In the genomic region with DNA sequence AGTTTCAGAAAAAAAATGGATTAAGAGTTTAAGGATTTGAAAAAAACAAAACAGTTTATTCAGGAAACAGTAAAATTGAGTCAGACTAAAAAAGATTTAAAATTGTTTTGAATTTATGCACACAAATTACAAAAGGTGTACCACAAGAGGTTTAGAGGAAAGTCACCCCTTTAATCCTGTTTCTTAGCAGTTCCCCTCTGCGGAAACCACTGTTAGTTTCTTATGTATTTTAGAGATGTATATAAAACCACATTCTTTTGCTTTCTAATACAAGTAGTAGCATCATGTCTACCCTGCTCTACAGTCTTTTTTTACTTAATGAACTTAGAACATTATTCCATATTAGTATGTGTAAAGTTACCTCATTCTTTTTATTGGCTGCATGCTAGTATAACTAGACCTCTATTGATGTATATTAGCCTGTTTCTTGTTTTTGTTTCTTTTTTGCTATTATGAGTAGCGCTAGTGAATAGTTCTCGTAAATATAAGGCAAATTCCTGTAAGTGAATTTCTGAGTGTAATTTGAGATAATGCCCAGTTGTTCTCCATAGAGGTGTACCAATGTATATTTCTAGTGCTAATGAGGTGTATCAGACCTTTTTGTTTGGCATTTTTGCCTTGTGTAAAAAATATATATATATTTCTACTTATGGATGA, we compare ENCODE assay signal across 15 cellular contexts. TPM values are rescaled to one million over a fixed set of nuclear protein-coding genes. Genes with fewer than 3 reads are reported as not detected.
A peak's percentile ranks its signal among the peaks of the same experiment; 100 is the strongest.
DNase-seq lines count a peak whose midpoint lies in the region; ATAC-seq, FAIRE-seq and TF ChIP-seq lines count a peak whose summit lies in the region.
"Had no signal": no experiment of that assay in that cellular context is flagged by ENCODE, and none has a peak within 500 bp of the region (broad histone marks: within the 10 kb centered on the region; RNA-seq: fewer than 3 reads in every experiment).

No MANE protein-coding gene starts in this region.

- no peak overlapping the region for H3K27ac ChIP-seq in CD4-positive, CD25-positive, alpha-beta regulatory T cell (ENCODE audit: insufficient read depth, low read length, poor library complexity, severe bottlenecking)
- no peak overlapping the region for H3K27ac ChIP-seq in right lobe of liver
- no peak overlapping the region for H3K27ac ChIP-seq in trophoblast cell (ENCODE audit: low read depth, low read length)
- H3K27ac ChIP-seq in WERI-Rb-1: no peak overlapping the region
- H3K27ac ChIP-seq: ascending aorta, heart left ventricle had no signal

- DNase-seq in CD4-positive, CD25-positive, alpha-beta regulatory T cell: peak in 2 of 3 donors; percentile 37 to 65
- DNase-seq in GM12891 (ENCODE audit: insufficient read length, low spot score) (no peak), T-helper 17 cell (no peak), right lobe of liver (no peak), globus pallidus (ENCODE audit: low spot score) (no peak), trophoblast cell (no peak), WERI-Rb-1 (no peak)
- no peak for DNase-seq in central memory CD8-positive, alpha-beta T cell (ENCODE audit: low spot score in 2 of 2)
- DNase-seq: heart left ventricle; NCI-H1105 treated with DMSO at 0.1 percent for 48 hours; NCI-H524 treated with DMSO at 0.1 percent for 48 hours; SHP77 treated with DMSO at 0.1 percent for 48 hours; stimulated activated CD4-positive, alpha-beta T cell treated with anti-CD3 and anti-CD28 coated beads, Interleukin-1b, Interleukin-23, amount 100 ng/mL, for 48 hours had no signal

- intact Hi-C loops in right lobe of liver (cut with DNase I): no loop called here

- no peak overlapping the region for H3K23ac ChIP-seq in trophoblast cell (ENCODE audit: low read length)

- H2BK12ac ChIP-seq in trophoblast cell (ENCODE audit: low read length): no peak overlapping the region

- H3K79me1 ChIP-seq in trophoblast cell (ENCODE audit: low read length): no peaks in the 10 kb centered on the region

- no peak for TF ChIP-seq POLR2A in GM12891 (IDR thresholded peaks at IDR 0.05; ENCODE audit: low read depth, low read length)
- no peak for TF ChIP-seq POLR2A in right lobe of liver (IDR thresholded peaks at IDR 0.05)

- H3K14ac ChIP-seq in trophoblast cell (ENCODE audit: low read length): no peak overlapping the region

- H3K36me3 Mint-ChIP-seq in CD4-positive, CD25-positive, alpha-beta regulatory T cell: peaks cover 40% of the 10 kb centered on the region
- peaks cover 6% of the 10 kb centered on the region for H3K36me3 Mint-ChIP-seq in T-helper 17 cell (ENCODE audit: low read depth)
- peaks cover 36% of the 10 kb centered on the region for H3K36me3 Mint-ChIP-seq in central memory CD8-positive, alpha-beta T cell (ENCODE audit: insufficient read depth)

- no peak overlapping the region for H2AFZ ChIP-seq in trophoblast cell (ENCODE audit: insufficient read depth, low read length, poor library complexity)

- peak overlapping the region; percentile 16 for H3K4me3 ChIP-seq in CD4-positive, CD25-positive, alpha-beta regulatory T cell (ENCODE audit: low read depth, low read length)
- H3K4me3 ChIP-seq in right lobe of liver: no peak overlapping the region
- H3K4me3 ChIP-seq in trophoblast cell (ENCODE audit: low read depth, low read length): no peak overlapping the region
- no peak overlapping the region for H3K4me3 ChIP-seq in WERI-Rb-1 (ENCODE audit: low read depth, low read length)
- H3K4me3 ChIP-seq: ascending aorta, heart left ventricle had no signal

- no peaks in the 10 kb centered on the region for H3K27me3 Mint-ChIP-seq in CD4-positive, CD25-positive, alpha-beta regulatory T cell
- H3K27me3 Mint-ChIP-seq in T-helper 17 cell: no peaks in the 10 kb centered on the region
- H3K27me3 Mint-ChIP-seq in central memory CD8-positive, alpha-beta T cell: no peaks in the 10 kb centered on the region

- no peak overlapping the region for H3K18ac ChIP-seq in trophoblast cell (ENCODE audit: low read length)

- peaks cover 25% of the 10 kb centered on the region for H3K36me3 ChIP-seq in CD4-positive, CD25-positive, alpha-beta regulatory T cell (ENCODE audit: control insufficient read depth, insufficient read depth, low read length)
- H3K36me3 ChIP-seq in right lobe of liver (peaks cover 0 to 12% (median 2%) of the 10 kb centered on the region in 4 donors), trophoblast cell (ENCODE audit: control insufficient read depth in 1 of 2, insufficient read depth in 2 of 2, low read length in 2 of 2) (peaks cover 9 to 13% of the 10 kb centered on the region in 2 experiments), WERI-Rb-1 (peaks cover 42% of the 10 kb centered on the region)

- H2BK5ac ChIP-seq in trophoblast cell (ENCODE audit: low read depth, low read length, poor library complexity): no peak overlapping the region

- H3K4me1 ChIP-seq in CD4-positive, CD25-positive, alpha-beta regulatory T cell (ENCODE audit: control insufficient read depth, insufficient read depth, low read length, poor library complexity, severe bottlenecking): peaks cover 48% of the 10 kb centered on the region
- H3K4me1 ChIP-seq in right lobe of liver (peaks cover 0 to 11% (median 0%) of the 10 kb centered on the region in 4 donors), trophoblast cell (ENCODE audit: control insufficient read depth in 1 of 2, insufficient read depth in 2 of 2, low read length in 2 of 2) (peaks cover 0 to 4% of the 10 kb centered on the region in 2 experiments)
- H3K4me1 ChIP-seq: ascending aorta had no signal

- H3K9me3 Mint-ChIP-seq in CD4-positive, CD25-positive, alpha-beta regulatory T cell: peaks cover 0 to 3% (median 0%) of the 10 kb centered on the region in 7 donors
- no peaks in the 10 kb centered on the region for H3K9me3 Mint-ChIP-seq in central memory CD8-positive, alpha-beta T cell

- no peak overlapping the region for H4K12ac ChIP-seq in trophoblast cell (ENCODE audit: low read depth, low read length)

- H2AK5ac ChIP-seq in trophoblast cell (ENCODE audit: low read length): no peak overlapping the region

- ATAC-seq in CD4-positive, CD25-positive, alpha-beta regulatory T cell (ENCODE audit: low read depth in 2 of 2): no peak
- ATAC-seq in T-helper 17 cell (peak; percentile 71), right lobe of liver (no peak)
- peak; percentile 81 for ATAC-seq in central memory CD8-positive, alpha-beta T cell (replicated peaks; ENCODE audit: extremely low read depth, poor library complexity, severe bottlenecking)
- ATAC-seq: heart left ventricle had no signal

- 98% methylated on average over 3 of the region's 3 CpGs for WGBS in right lobe of liver (ENCODE audit: insufficient coverage, low coverage, low lambda C conversion rate, missing lambda C conversion rate)
- no CpG with 5 or more reads among the region's 3 CpGs for WGBS in trophoblast cell (ENCODE audit: extremely low coverage, insufficient coverage, insufficient read length)

- peaks cover 20% of the 10 kb centered on the region for H3K79me2 ChIP-seq in trophoblast cell (ENCODE audit: control insufficient read depth, insufficient read depth, low read length, poor library complexity)

- no peak overlapping the region for H4K8ac ChIP-seq in trophoblast cell (ENCODE audit: low read depth, low read length)

- no peak overlapping the region for H3K4me2 ChIP-seq in trophoblast cell (ENCODE audit: low read length)

- H3K27ac Mint-ChIP-seq in CD4-positive, CD25-positive, alpha-beta regulatory T cell: peak overlapping the region in 2 of 3 donors; percentile 75 to 90
- peak overlapping the region; percentile 81 for H3K27ac Mint-ChIP-seq in T-helper 17 cell
- H3K27ac Mint-ChIP-seq in central memory CD8-positive, alpha-beta T cell (ENCODE audit: low read depth): peak overlapping the region; percentile 85

- no peaks in the 10 kb centered on the region for H3K27me3 ChIP-seq in CD4-positive, CD25-positive, alpha-beta regulatory T cell (ENCODE audit: control insufficient read depth, insufficient read depth, low read length)
- no peaks in the 10 kb centered on the region for H3K27me3 ChIP-seq in right lobe of liver
- H3K27me3 ChIP-seq in trophoblast cell (ENCODE audit: insufficient read depth, low read length): no peaks in the 10 kb centered on the region
- no peaks in the 10 kb centered on the region for H3K27me3 ChIP-seq in WERI-Rb-1 (ENCODE audit: insufficient read depth, low read depth, severe bottlenecking)
- H3K27me3 ChIP-seq: ascending aorta, heart left ventricle had no signal

- H3K9me3 ChIP-seq in CD4-positive, CD25-positive, alpha-beta regulatory T cell (ENCODE audit: control insufficient read depth in 2 of 2, low read length in 2 of 2): no peaks in the 10 kb centered on the region
- H3K9me3 ChIP-seq in T-helper 17 cell (ENCODE audit: control insufficient read depth, low read length, poor library complexity, severe bottlenecking) (no peaks in the 10 kb centered on the region), right lobe of liver (no peaks in the 10 kb centered on the region), trophoblast cell (ENCODE audit: insufficient read depth, low read depth, low read length) (no peaks in the 10 kb centered on the region), WERI-Rb-1 (ENCODE audit: severe bottlenecking) (no peaks in the 10 kb centered on the region)
- H3K9me3 ChIP-seq: ascending aorta, heart left ventricle had no signal

- peaks cover 40 to 85% (median 65%) of the 10 kb centered on the region in 4 donors for H3K4me1 Mint-ChIP-seq in CD4-positive, CD25-positive, alpha-beta regulatory T cell
- peaks cover 51% of the 10 kb centered on the region for H3K4me1 Mint-ChIP-seq in T-helper 17 cell
- H3K4me1 Mint-ChIP-seq in central memory CD8-positive, alpha-beta T cell: peaks cover 49% of the 10 kb centered on the region

- no peak overlapping the region for H3K4ac ChIP-seq in trophoblast cell (ENCODE audit: low read depth, low read length)

- FAIRE-seq in GM12891 (lab: Jason Lieb, UNC): no peak
- FAIRE-seq: endometrium had no signal

- H3K4me3 Mint-ChIP-seq in CD4-positive, CD25-positive, alpha-beta regulatory T cell: peak overlapping the region; percentile 23 to 71 (median 48)
- peak overlapping the region; percentile 63 for H3K4me3 Mint-ChIP-seq in T-helper 17 cell
- H3K4me3 Mint-ChIP-seq in central memory CD8-positive, alpha-beta T cell: peak overlapping the region; percentile 48

- no peak overlapping the region for H2BK120ac ChIP-seq in trophoblast cell (ENCODE audit: insufficient read depth, low read length, poor library complexity)

- H3K9ac ChIP-seq in trophoblast cell (ENCODE audit: low read length): no peak overlapping the region

- H4K91ac ChIP-seq in trophoblast cell (ENCODE audit: low read depth, low read length): no peak overlapping the region

- TF ChIP-seq CTCF in right lobe of liver (IDR thresholded peaks at IDR 0.05) (no peak), WERI-Rb-1 (IDR thresholded peaks at IDR 0.05; ENCODE audit: low read depth, low read length) (no peak)

TF ChIP-seq in GM12891, 5 proteins besides CTCF, POLR2A, EP300 and RAD21:
- peak; percentile 49; the same call in 1 of the 2 replicates for TF ChIP-seq SPI1 (IDR thresholded peaks at IDR 0.05; ENCODE audit: low read depth, low read length)
- no peak for TF ChIP-seq PAX5 (IDR thresholded peaks at IDR 0.05; ENCODE audit: insufficient read depth, low read length, severe bottlenecking)

RNA-seq across cellular contexts. Expression of gene GPBP1, which starts 20.0 kb away (rescaled TPM):
- total RNA-seq in CD4-positive, CD25-positive, alpha-beta regulatory T cell: 171 TPM
- 100 to 1,000 TPM in 1 of 4 donors, 10 to 100 TPM in 3; 88.8 to 108 (median 98.2) TPM for polyA plus RNA-seq in CD4-positive, CD25-positive, alpha-beta regulatory T cell
- polyA plus RNA-seq in GM12891 (2012; ENCODE audit: low read depth, missing spikeins): 31.2 TPM
- total RNA-seq in T-helper 17 cell (100 to 1,000 TPM; 135 to 136 TPM), right lobe of liver (10 to 100 TPM; 19.5 to 28.2 (median 24.9) TPM)
- polyA plus RNA-seq in trophoblast cell (2013): 92.5 and 97.5 TPM in 2 replicates

Comparison
In these comparisons a context has a peak if more than half of its experiments do, and no peak if none do; other contexts are left out.
1. ATAC-seq: peak in T-helper 17 cell (single experiment) and central memory CD8-positive, alpha-beta T cell (single experiment); none in CD4-positive, CD25-positive, alpha-beta regulatory T cell (0 of 2) and right lobe of liver (0 of 4).
2. DNase-seq: peak in CD4-positive, CD25-positive, alpha-beta regulatory T cell (2 of 3); none in GM12891 (single experiment), T-helper 17 cell (0 of 3), central memory CD8-positive, alpha-beta T cell (0 of 2), right lobe of liver (0 of 3), globus pallidus (single experiment), trophoblast cell (0 of 2) and WERI-Rb-1 (single experiment).
3. Peak in every context shown above with its lines, with median percentiles within 50 percentile points of each other: H3K27ac Mint-ChIP-seq and H3K4me3 Mint-ChIP-seq.